ENCODE assay signal across 10 cellular contexts in the genomic region with DNA sequence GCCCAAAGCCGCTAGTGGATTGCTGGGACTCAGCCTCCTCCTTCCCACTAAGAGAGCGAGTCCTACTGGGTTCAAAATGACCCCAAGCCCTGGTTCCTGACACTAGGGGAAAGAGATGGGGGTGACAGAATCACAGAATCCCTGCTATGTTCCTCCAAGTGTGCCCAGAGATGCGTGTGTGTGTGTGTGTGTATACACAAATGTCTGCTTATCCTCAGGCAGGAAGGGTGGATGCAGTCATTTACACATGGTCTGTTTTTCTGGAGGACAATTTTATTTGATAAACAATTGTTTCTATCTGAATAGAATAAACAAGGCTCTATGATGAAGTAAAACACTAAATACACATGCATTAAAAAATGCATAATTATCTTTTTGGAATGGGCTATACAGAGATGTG. TPM values are rescaled to one million over a fixed set of nuclear protein-coding genes. Genes with fewer than 3 reads are reported as not detected.
A peak's percentile ranks its signal among the peaks of the same experiment; 100 is the strongest.
DNase-seq lines count a peak whose midpoint lies in the region; ATAC-seq, FAIRE-seq and TF ChIP-seq lines count a peak whose summit lies in the region.
"Had no signal": no experiment of that assay in that cellular context is flagged by ENCODE, and none has a peak within 500 bp of the region (broad histone marks: within the 10 kb centered on the region; RNA-seq: fewer than 3 reads in every experiment).

No MANE protein-coding gene starts in this region.

- peak overlapping the region; percentile 89 for H2AK9ac ChIP-seq in IMR-90 (replicated peaks; ENCODE audit: low read depth, low read length, poor library complexity)

- H3K79me2 ChIP-seq in H1 (ENCODE audit: control insufficient read depth in 1 of 2, insufficient read depth in 2 of 2, low read length in 2 of 2) (no peaks in the 10 kb centered on the region), trophoblast cell (ENCODE audit: control insufficient read depth, insufficient read depth, low read length, poor library complexity) (no peaks in the 10 kb centered on the region)

- H3K4me1 Mint-ChIP-seq in CD4-positive, alpha-beta memory T cell = peaks cover 16 to 36% (median 24%) of the 10 kb centered on the region in 4 donors

- FAIRE-seq in H1 (lab: Jason Lieb, UNC) = no peak

- no peaks in the 10 kb centered on the region for H3K9me3 ChIP-seq in CD4-positive, alpha-beta memory T cell (ENCODE audit: control insufficient read depth in 1 of 2, low read length in 2 of 2)
- H3K9me3 ChIP-seq in IMR-90 (ENCODE audit: control insufficient read depth, insufficient read depth, low read length) (no peaks in the 10 kb centered on the region), H1 (ENCODE audit: insufficient read depth in 2 of 2, low read depth in 1 of 2, low read length in 1 of 2) (no peaks in the 10 kb centered on the region), trophoblast cell (ENCODE audit: insufficient read depth, low read depth, low read length) (peaks cover 2% of the 10 kb centered on the region), tibial nerve (no peaks in the 10 kb centered on the region)
- H3K9me3 ChIP-seq: prostate gland had no signal

- peak overlapping the region; percentile 72; the same call in 2 of the 3 replicates for H2BK15ac ChIP-seq in IMR-90 (ENCODE audit: low read depth, low read length)
- peak overlapping the region; percentile 66; the same call in 1 of the 2 replicates for H2BK15ac ChIP-seq in H1 (ENCODE audit: low read length)

- peak; percentile 19; the same call in 1 of the 2 replicates for TF ChIP-seq POLR2A in IMR-90 (IDR thresholded peaks at IDR 0.05; ENCODE audit: low read depth, low read length)
- no peak for TF ChIP-seq POLR2A in H1 (IDR thresholded peaks at IDR 0.05; ENCODE audit: control extremely low read depth in 1 of 2, low read depth in 2 of 2, low read length in 2 of 2)
- no peak for TF ChIP-seq POLR2A in tibial nerve (IDR thresholded peaks at IDR 0.05)

- H2BK5ac ChIP-seq in IMR-90 (ENCODE audit: low read depth, low read length, poor library complexity, severe bottlenecking) (peak overlapping the region; percentile 87), H1 (ENCODE audit: low read depth, low read length) (no peak overlapping the region; the same call in 1 of the 2 replicates), trophoblast cell (ENCODE audit: low read depth, low read length, poor library complexity) (no peak overlapping the region)

- no TSS peak for BruUV-seq in IMR-90 (replicated peaks; lab: Mats Ljungman, UMichigan)

- peaks cover 12% of the 10 kb centered on the region; the same call in 1 of the 2 replicates for H3K23me2 ChIP-seq in H1 (ENCODE audit: low read depth, low read length)

- H3K27ac ChIP-seq in CD4-positive, alpha-beta memory T cell (ENCODE audit: low read depth, low read length) = no peak overlapping the region
- H3K27ac ChIP-seq in IMR-90 (ENCODE audit: insufficient read depth, low read length) (peak overlapping the region; percentile 91), H1 (ENCODE audit: low read depth, low read length) (no peak overlapping the region), trophoblast cell (ENCODE audit: low read depth, low read length) (no peak overlapping the region), tibial nerve (peak overlapping the region in 2 of 4 donors; percentile 3 to 34)
- H3K27ac ChIP-seq: KMS-11, prostate gland had no signal

- H3K9me1 ChIP-seq in IMR-90 (ENCODE audit: insufficient read depth, low read length) = peaks cover 40% of the 10 kb centered on the region

- H2AFZ ChIP-seq in IMR-90 (replicated peaks; ENCODE audit: low read length, poor library complexity) = peak overlapping the region; percentile 9
- no peak overlapping the region for H2AFZ ChIP-seq in H1 (ENCODE audit: low read length)
- no peak overlapping the region for H2AFZ ChIP-seq in trophoblast cell (ENCODE audit: insufficient read depth, low read length, poor library complexity)

- no peak overlapping the region for H3K4me3 ChIP-seq in CD4-positive, alpha-beta memory T cell (ENCODE audit: low read length in 2 of 2)
- H3K4me3 ChIP-seq in IMR-90 (ENCODE audit: insufficient read depth, low read depth, low read length) = no peak overlapping the region
- no peak overlapping the region for H3K4me3 ChIP-seq in H1 (ENCODE audit: extremely low read depth in 1 of 4, insufficient read depth in 2 of 4, low read depth in 3 of 4, low read length in 4 of 4)
- no peak overlapping the region for H3K4me3 ChIP-seq in trophoblast cell (ENCODE audit: low read depth, low read length)
- no peak overlapping the region for H3K4me3 ChIP-seq in tibial nerve

- H2BK12ac ChIP-seq in H1 (ENCODE audit: low read depth, low read length) = peak overlapping the region; percentile 77; the same call in 1 of the 2 replicates
- peak overlapping the region; percentile 27 for H2BK12ac ChIP-seq in trophoblast cell (ENCODE audit: low read length)

- H3K23ac ChIP-seq in IMR-90 (ENCODE audit: low read depth, low read length) = peak overlapping the region; percentile 96
- no peak overlapping the region for H3K23ac ChIP-seq in H1 (ENCODE audit: insufficient read length)
- no peak overlapping the region for H3K23ac ChIP-seq in trophoblast cell (ENCODE audit: low read length)

- no peaks in the 10 kb centered on the region for H3K36me3 Mint-ChIP-seq in CD4-positive, alpha-beta memory T cell

- no peak for TF ChIP-seq CTCF in IMR-90 (conservative IDR thresholded peaks at IDR 0.05; ENCODE audit: low read depth, low read length)
- no peak for TF ChIP-seq CTCF in H1 (IDR thresholded peaks at IDR 0.05; ENCODE audit: control extremely low read depth in 1 of 3, insufficient read depth in 1 of 3, low read depth in 1 of 3, low read length in 3 of 3)
- no peak for TF ChIP-seq CTCF in tibial nerve (IDR thresholded peaks at IDR 0.05)

- H3K27me3 Mint-ChIP-seq in CD4-positive, alpha-beta memory T cell = peaks cover 25 to 28% of the 10 kb centered on the region in 2 donors

- H3K4me1 ChIP-seq in CD4-positive, alpha-beta memory T cell (ENCODE audit: insufficient read depth, low read length) = peaks cover 29% of the 10 kb centered on the region
- H3K4me1 ChIP-seq in IMR-90 (ENCODE audit: control insufficient read depth, insufficient read depth, low read length) = peaks cover 42% of the 10 kb centered on the region
- H3K4me1 ChIP-seq in H1 (replicated peaks in 1 of 4; ENCODE audit: control insufficient read depth in 3 of 4, insufficient read depth in 4 of 4, low read length in 3 of 4) = peaks cover 15 to 36% (median 29%) of the 10 kb centered on the region in 4 experiments
- H3K4me1 ChIP-seq in trophoblast cell (ENCODE audit: control insufficient read depth in 1 of 2, insufficient read depth in 2 of 2, low read length in 2 of 2) = peaks cover 19 to 33% of the 10 kb centered on the region in 2 experiments
- peaks cover 0 to 71% (median 34%) of the 10 kb centered on the region in 4 donors for H3K4me1 ChIP-seq in tibial nerve
- H3K4me1 ChIP-seq: prostate gland had no signal

- H3K9me3 Mint-ChIP-seq in CD4-positive, alpha-beta memory T cell = no peaks in the 10 kb centered on the region

- no peak for DNase-seq in CD4-positive, alpha-beta memory T cell
- DNase-seq in IMR-90 (no peak), H1 (ENCODE audit: low read depth in 1 of 2, low spot score in 2 of 2) (no peak), trophoblast cell (no peak), hippocampal formation (lab: John Stamatoyannopoulos, UW) (no peak), tibial nerve (ENCODE audit: low spot score in 2 of 2) (no peak), foreskin melanocyte (no peak)

- H3K4ac ChIP-seq in IMR-90 (ENCODE audit: low read depth, low read length) = peak overlapping the region; percentile 94
- no peak overlapping the region for H3K4ac ChIP-seq in H1 (replicated peaks; ENCODE audit: insufficient read length, low read depth, low read length)
- H3K4ac ChIP-seq in trophoblast cell (ENCODE audit: low read depth, low read length) = no peak overlapping the region

- H4K20me1 ChIP-seq in IMR-90 (ENCODE audit: insufficient read depth, low read length) (peaks cover 37% of the 10 kb centered on the region), H1 (replicated peaks in 1 of 2; ENCODE audit: control insufficient read depth in 1 of 2, insufficient read depth in 2 of 2, low read length in 2 of 2) (no peaks in the 10 kb centered on the region)

- H4K12ac ChIP-seq in trophoblast cell (ENCODE audit: low read depth, low read length) = no peak overlapping the region

- CTCF ChIA-PET in CD4-positive, alpha-beta memory T cell (lab: Charles Lee; ENCODE audit: partially characterized antibody) = interaction anchor here (1.4 kb wide), 1 partner anchor 24 kb away, joined by 3 read pairs; no protein-coding TSS in a partner anchor
- CTCF ChIA-PET in IMR-90 (lab: Yijun Ruan, JAX) = interaction anchor here (1.1 kb wide), 1 partner anchor 31 kb away, joined by 4 read pairs; no protein-coding TSS in a partner anchor
- CTCF ChIA-PET in H1 (lab: Charles Lee; ENCODE audit: partially characterized antibody) = interaction anchor here (0.7 to 1.5 kb wide), 5 partner anchors 18 to 194 kb away, joined by 3 to 11 read pairs (median 4); no protein-coding TSS in a partner anchor

- H4K8ac ChIP-seq in IMR-90 (ENCODE audit: low read depth in 2 of 2, low read length in 2 of 2) (peak overlapping the region; percentile 85 to 94), H1 (ENCODE audit: extremely low read depth, insufficient read depth, low read length) (no peak overlapping the region), trophoblast cell (ENCODE audit: low read depth, low read length) (no peak overlapping the region)

- H3K36me3 ChIP-seq in CD4-positive, alpha-beta memory T cell (ENCODE audit: insufficient read depth, low read length) = no peaks in the 10 kb centered on the region
- peaks cover 29% of the 10 kb centered on the region for H3K36me3 ChIP-seq in IMR-90 (ENCODE audit: control insufficient read depth, insufficient read depth, low read length)
- H3K36me3 ChIP-seq in H1 (ENCODE audit: control insufficient read depth in 2 of 4, insufficient read depth in 4 of 4, low read length in 3 of 4) = no peaks in the 10 kb centered on the region
- H3K36me3 ChIP-seq in trophoblast cell (ENCODE audit: control insufficient read depth in 1 of 2, insufficient read depth in 2 of 2, low read length in 2 of 2) = no peaks in the 10 kb centered on the region
- no peaks in the 10 kb centered on the region for H3K36me3 ChIP-seq in tibial nerve
- H3K36me3 ChIP-seq: prostate gland had no signal

- dilution Hi-C loops in IMR-90 (cut with HindIII; ENCODE audit: low sequenced_read_pairs, unreplicated experiment) = no loop called here

- H3K4me2 ChIP-seq in IMR-90 (ENCODE audit: low read depth, low read length) = peak overlapping the region; percentile 51
- H3K4me2 ChIP-seq in H1 (ENCODE audit: insufficient read depth in 1 of 2, low read depth in 2 of 2, low read length in 2 of 2) = peak overlapping the region in 1 of 2 experiments; percentile 92; a peak in 1 of 4 replicates
- H3K4me2 ChIP-seq in trophoblast cell (ENCODE audit: low read length) = no peak overlapping the region
- H3K4me2 ChIP-seq: KMS-11 had no signal

- peaks cover 22 to 58% of the 10 kb centered on the region in 2 experiments for H3K79me1 ChIP-seq in IMR-90 (ENCODE audit: low read depth in 1 of 2, low read length in 2 of 2)
- no peaks in the 10 kb centered on the region; the same call in 1 of the 2 replicates for H3K79me1 ChIP-seq in H1 (ENCODE audit: low read depth, low read length)
- H3K79me1 ChIP-seq in trophoblast cell (ENCODE audit: low read length) = peaks cover 19% of the 10 kb centered on the region

- H3K18ac ChIP-seq in IMR-90 (ENCODE audit: low read depth, low read length) (peak overlapping the region; percentile 84), H1 (ENCODE audit: extremely low read depth, low read length) (peak overlapping the region; percentile 0; the same call in 1 of the 2 replicates), trophoblast cell (ENCODE audit: low read length) (no peak overlapping the region)

- WGBS in IMR-90 (ENCODE audit: extremely low coverage in 2 of 2, insufficient read length in 1 of 2), 2 experiments = 20% methylated on average over 1 of the region's 3 CpGs; no CpG with 5 or more reads in 1 of the 2 experiments
- 71% methylated on average over 3 of the region's 3 CpGs; no CpG with 5 or more reads in 1 of the 2 experiments for WGBS in H1 (ENCODE audit: extremely low coverage in 1 of 2, insufficient coverage in 1 of 2, insufficient read length in 1 of 2, insufficient replicate concordance in 2 of 2, low coverage in 1 of 2, low lambda C conversion rate in 2 of 2, missing lambda C conversion rate in 1 of 2), 2 experiments
- WGBS in trophoblast cell (ENCODE audit: extremely low coverage, insufficient coverage, insufficient read length) = no CpG with 5 or more reads among the region's 3 CpGs
- 79 to 93% methylated on average over 3 of the region's 3 CpGs for WGBS in tibial nerve, 2 donors

- ATAC-seq in IMR-90 (ENCODE audit: low read depth) = no peak
- ATAC-seq in GM19395 (IDR thresholded peaks at IDR 0.05; ENCODE audit: unreplicated experiment) = no peak

- in situ Hi-C loops in IMR-90 (cut with MboI; ENCODE audit: low sequenced_read_pairs) = no loop called here

- H2AK5ac ChIP-seq in IMR-90 (ENCODE audit: low read depth, low read length) (peak overlapping the region; percentile 93), H1 (ENCODE audit: low read depth, low read length) (peak overlapping the region; percentile 83; the same call in 1 of the 2 replicates), trophoblast cell (ENCODE audit: low read length) (peak overlapping the region; percentile 55)

- intact Hi-C loops in CD4-positive, alpha-beta memory T cell (cut with micrococcal nuclease) = loop anchor here (2.0 kb wide), 1 partner anchor 15 kb away; no protein-coding TSS in a partner anchor
- intact Hi-C loops in IMR-90 (cut with micrococcal nuclease) = loop anchor here (5.0 kb wide), 2 partner anchors 88 to 173 kb away; a partner anchor contains a TSS

- peak overlapping the region in 6 of 8 donors; percentile 7 to 89 (median 84) for H3K4me3 Mint-ChIP-seq in CD4-positive, alpha-beta memory T cell

- H2BK120ac ChIP-seq in IMR-90 (ENCODE audit: low read depth, low read length) = peak overlapping the region; percentile 98
- no peak overlapping the region for H2BK120ac ChIP-seq in H1 (replicated peaks; ENCODE audit: low read depth, low read length)
- no peak overlapping the region for H2BK120ac ChIP-seq in trophoblast cell (ENCODE audit: insufficient read depth, low read length, poor library complexity)

- H4K91ac ChIP-seq in IMR-90 (ENCODE audit: insufficient read depth, low read depth, low read length) (peak overlapping the region; percentile 98), H1 (replicated peaks; ENCODE audit: insufficient read length, low read length) (no peak overlapping the region), trophoblast cell (ENCODE audit: low read depth, low read length) (peak overlapping the region; percentile 55)

- H3K56ac ChIP-seq in IMR-90 (ENCODE audit: extremely low read depth, insufficient read depth, low read length) (peak overlapping the region; percentile 94), H1 (replicated peaks; ENCODE audit: insufficient read length, low read depth, low read length) (no peak overlapping the region)

- POLR2A ChIA-PET in CD4-positive, alpha-beta memory T cell (lab: Charles Lee; ENCODE audit: partially characterized antibody) = interaction anchor here (1.2 to 2.2 kb wide), 2 partner anchors 22 to 31 kb away, joined by 5 to 11 read pairs; no protein-coding TSS in a partner anchor
- POLR2A ChIA-PET in IMR-90 (lab: Charles Lee; ENCODE audit: unreplicated experiment) (interaction anchor here (0.7 to 3.7 kb wide), 3 partner anchors 10 to 22 kb away, joined by 3 to 34 read pairs (median 5); no protein-coding TSS in a partner anchor), H1 (lab: Charles Lee; ENCODE audit: partially characterized antibody) (interaction anchor here (0.8 to 2.0 kb wide), 2 partner anchors 10 to 13 kb away, joined by 3 to 5 read pairs; no protein-coding TSS in a partner anchor)

- TF ChIP-seq EP300 in H1 (IDR thresholded peaks at IDR 0.05; ENCODE audit: borderline replicate concordance in 1 of 2, low read depth in 2 of 2, low read length in 2 of 2) = no peak
- TF ChIP-seq EP300 in tibial nerve (IDR thresholded peaks at IDR 0.05) = no peak

- peak overlapping the region; percentile 96 for H3K14ac ChIP-seq in IMR-90 (replicated peaks; ENCODE audit: low read depth, low read length)
- no peak overlapping the region for H3K14ac ChIP-seq in H1 (ENCODE audit: insufficient read length)
- no peak overlapping the region for H3K14ac ChIP-seq in trophoblast cell (ENCODE audit: low read length)

- H3K27ac Mint-ChIP-seq in CD4-positive, alpha-beta memory T cell = no peak overlapping the region

- H4K5ac ChIP-seq in IMR-90 (ENCODE audit: low read depth, low read length) (peak overlapping the region; percentile 76), H1 (ENCODE audit: insufficient read length, low read depth, low read length) (no peak overlapping the region)

- H3K27me3 ChIP-seq in CD4-positive, alpha-beta memory T cell (ENCODE audit: insufficient read depth, low read length) = peaks cover 13% of the 10 kb centered on the region
- H3K27me3 ChIP-seq in IMR-90 (ENCODE audit: control insufficient read depth, insufficient read depth, low read length) (no peaks in the 10 kb centered on the region), H1 (replicated peaks in 1 of 4; ENCODE audit: control insufficient read depth in 3 of 4, extremely low read depth in 1 of 4, insufficient read depth in 3 of 4, low read length in 3 of 4) (peaks cover 3 to 19% (median 12%) of the 10 kb centered on the region in 4 experiments; a peak in 6 of 7 replicates), trophoblast cell (ENCODE audit: insufficient read depth, low read length) (peaks cover 10% of the 10 kb centered on the region), tibial nerve (peaks cover 0 to 8% of the 10 kb centered on the region in 2 donors)

- TF ChIP-seq RAD21 in IMR-90 (IDR thresholded peaks at IDR 0.05; ENCODE audit: low read length) (no peak), H1 (IDR thresholded peaks at IDR 0.05 in 1 of 2, conservative IDR thresholded peaks at IDR 0.05 in 1 of 2; ENCODE audit: low read depth in 2 of 2, low read length in 2 of 2) (no peak)

- H2BK20ac ChIP-seq in IMR-90 (ENCODE audit: low read depth, low read length) = peak overlapping the region; percentile 95
- peak overlapping the region; percentile 73; the same call in 1 of the 2 replicates for H2BK20ac ChIP-seq in H1 (ENCODE audit: low read length)

- H3K9ac ChIP-seq in IMR-90 (ENCODE audit: low read depth, low read length) = peak overlapping the region; percentile 31
- no peak overlapping the region for H3K9ac ChIP-seq in H1 (replicated peaks in 1 of 4; ENCODE audit: extremely low read depth in 1 of 4, low read depth in 3 of 4, low read length in 3 of 4)
- H3K9ac ChIP-seq in trophoblast cell (ENCODE audit: low read length) = no peak overlapping the region
- H3K9ac ChIP-seq: KMS-11 had no signal

RNA-seq across cellular contexts. Expression of a gene that starts 1.2 kb away (rescaled TPM):
- total RNA-seq in CD4-positive, alpha-beta memory T cell = under 1 TPM; 0.64 to 0.91 TPM
- not detected for polyA plus RNA-seq in CD4-positive, alpha-beta memory T cell
- 115 and 123 TPM in 2 replicates for total RNA-seq in IMR-90 (2012; rRNA removed)
- polyA plus RNA-seq in IMR-90 (2012; rRNA removed) = 230 and 283 TPM in 2 replicates
- polyA plus RNA-seq in IMR-90 (2012; cell fraction: cytosol; rRNA removed) = 215 and 255 TPM in 2 replicates
- polyA plus RNA-seq in IMR-90 (2012; cell fraction: nucleus; rRNA removed; ENCODE audit: low replicate concordance) = 331 and 562 TPM in 2 replicates
- total RNA-seq in H1 (2021; fragmentation: NEBNext Ultra II Directional; extraction: Animal tissue kit (Norgen Biotek cat#: 25700)) = 23.8 and 26.1 TPM in 2 replicates
- polyA plus RNA-seq in H1 (2011; rRNA removed) = 15.8 and 16.2 TPM in 2 replicates
- polyA plus RNA-seq in H1 (2011; cell fraction: cytosol; rRNA removed) = 19.5 TPM
- polyA plus RNA-seq in H1 (2011; cell fraction: nucleus; rRNA removed) = 21.1 TPM
- polyA plus RNA-seq in H1 (2012, experiment 1 of 2) = 19.7 to 29.1 TPM (median 26.3 TPM) in 4 replicates
- polyA plus RNA-seq in H1 (2012, experiment 2 of 2) = 23.8 TPM
- polyA plus RNA-seq in H1 (2013, experiment 1 of 2) = 30.9 TPM
- polyA plus RNA-seq in H1 (2013, experiment 2 of 2) = 32.5 TPM
- 9.7 and 10.8 TPM in 2 replicates for polyA minus RNA-seq in H1 (2011; rRNA and poly(A)+ RNA removed)
- polyA minus RNA-seq in H1 (2011; cell fraction: cytosol; rRNA and poly(A)+ RNA removed) = 6.0 TPM
- 4.4 TPM for polyA minus RNA-seq in H1 (2011; cell fraction: nucleus; rRNA and poly(A)+ RNA removed)
- polyA plus RNA-seq in trophoblast cell (2013) = 5.6 and 6.2 TPM in 2 replicates
- total RNA-seq in tibial nerve = 1 to 10 TPM; 2.5 to 7.8 (median 3.5) TPM

RNA-seq across cellular contexts. Expression of a gene that starts 35.4 kb away (rescaled TPM):
- 10 to 100 TPM; 64.3 to 70.4 TPM for total RNA-seq in CD4-positive, alpha-beta memory T cell
- 1 to 10 TPM; 3.8 to 7.8 TPM for polyA plus RNA-seq in CD4-positive, alpha-beta memory T cell
- 18.9 and 20.4 TPM in 2 replicates for total RNA-seq in IMR-90 (2012; rRNA removed)
- polyA plus RNA-seq in IMR-90 (2012; rRNA removed) = 24.0 and 25.4 TPM in 2 replicates
- 19.3 and 21.1 TPM in 2 replicates for polyA plus RNA-seq in IMR-90 (2012; cell fraction: cytosol; rRNA removed)
- polyA plus RNA-seq in IMR-90 (2012; cell fraction: nucleus; rRNA removed; ENCODE audit: low replicate concordance) = 51.4 and 75.4 TPM in 2 replicates
- 29.9 and 31.7 TPM in 2 replicates for total RNA-seq in H1 (2021; fragmentation: NEBNext Ultra II Directional; extraction: Animal tissue kit (Norgen Biotek cat#: 25700))
- 28.9 and 31.9 TPM in 2 replicates for polyA plus RNA-seq in H1 (2011; rRNA removed)
- 37.7 TPM for polyA plus RNA-seq in H1 (2011; cell fraction: cytosol; rRNA removed)
- polyA plus RNA-seq in H1 (2011; cell fraction: nucleus; rRNA removed) = 77.7 TPM
- polyA plus RNA-seq in H1 (2012, experiment 1 of 2) = 31.3 to 38.7 TPM (median 34.5 TPM) in 4 replicates
- polyA plus RNA-seq in H1 (2012, experiment 2 of 2) = 22.7 TPM
- 23.2 TPM for polyA plus RNA-seq in H1 (2013, experiment 1 of 2)
- 21.7 TPM for polyA plus RNA-seq in H1 (2013, experiment 2 of 2)
- 38.9 and 49.0 TPM in 2 replicates for polyA minus RNA-seq in H1 (2011; rRNA and poly(A)+ RNA removed)
- polyA minus RNA-seq in H1 (2011; cell fraction: cytosol; rRNA and poly(A)+ RNA removed) = 20.9 TPM
- 32.5 TPM for polyA minus RNA-seq in H1 (2011; cell fraction: nucleus; rRNA and poly(A)+ RNA removed)
- 21.4 and 23.0 TPM in 2 replicates for polyA plus RNA-seq in trophoblast cell (2013)
- 10 to 100 TPM; 26.4 to 43.5 (median 35.1) TPM for total RNA-seq in tibial nerve

Comparison
In these comparisons a context has a peak if more than half of its experiments do, and no peak if none do; other contexts are left out.
1. H4K8ac ChIP-seq: peak in IMR-90 (2 of 2); none in H1 (single experiment) and trophoblast cell (single experiment).
2. Peak in every context shown above with its lines, with median percentiles within 50 percentile points of each other: H2AK5ac ChIP-seq.